1 cellular context compared by ENCODE assay signal in genomic region chr6:34597605-34598353, GRCh38.
TF ChIP-seq lines count a peak whose summit lies in the region.

No MANE protein-coding gene starts in this region.

TF ChIP-seq in HepG2, 621 proteins besides CTCF, POLR2A, EP300 and RAD21 (continued from another document and continues in another):
- TF ChIP-seq, protein P1, sequence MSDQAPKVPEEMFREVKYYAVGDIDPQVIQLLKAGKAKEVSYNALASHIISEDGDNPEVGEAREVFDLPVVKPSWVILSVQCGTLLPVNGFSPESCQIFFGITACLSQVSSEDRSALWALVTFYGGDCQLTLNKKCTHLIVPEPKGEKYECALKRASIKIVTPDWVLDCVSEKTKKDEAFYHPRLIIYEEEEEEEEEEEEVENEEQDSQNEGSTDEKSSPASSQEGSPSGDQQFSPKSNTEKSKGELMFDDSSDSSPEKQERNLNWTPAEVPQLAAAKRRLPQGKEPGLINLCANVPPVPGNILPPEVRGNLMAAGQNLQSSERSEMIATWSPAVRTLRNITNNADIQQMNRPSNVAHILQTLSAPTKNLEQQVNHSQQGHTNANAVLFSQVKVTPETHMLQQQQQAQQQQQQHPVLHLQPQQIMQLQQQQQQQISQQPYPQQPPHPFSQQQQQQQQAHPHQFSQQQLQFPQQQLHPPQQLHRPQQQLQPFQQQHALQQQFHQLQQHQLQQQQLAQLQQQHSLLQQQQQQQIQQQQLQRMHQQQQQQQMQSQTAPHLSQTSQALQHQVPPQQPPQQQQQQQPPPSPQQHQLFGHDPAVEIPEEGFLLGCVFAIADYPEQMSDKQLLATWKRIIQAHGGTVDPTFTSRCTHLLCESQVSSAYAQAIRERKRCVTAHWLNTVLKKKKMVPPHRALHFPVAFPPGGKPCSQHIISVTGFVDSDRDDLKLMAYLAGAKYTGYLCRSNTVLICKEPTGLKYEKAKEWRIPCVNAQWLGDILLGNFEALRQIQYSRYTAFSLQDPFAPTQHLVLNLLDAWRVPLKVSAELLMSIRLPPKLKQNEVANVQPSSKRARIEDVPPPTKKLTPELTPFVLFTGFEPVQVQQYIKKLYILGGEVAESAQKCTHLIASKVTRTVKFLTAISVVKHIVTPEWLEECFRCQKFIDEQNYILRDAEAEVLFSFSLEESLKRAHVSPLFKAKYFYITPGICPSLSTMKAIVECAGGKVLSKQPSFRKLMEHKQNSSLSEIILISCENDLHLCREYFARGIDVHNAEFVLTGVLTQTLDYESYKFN (CRISPR knock-in tag; conservative IDR thresholded peaks at IDR 0.05): peak; percentile 47; the same call in 1 of the 2 replicates
- TF ChIP-seq HHEX (CRISPR knock-in tag; IDR thresholded peaks at IDR 0.05): peak; percentile 51; the same call in 1 of the 2 replicates
- no peak for TF ChIP-seq CENPX (CRISPR knock-in tag; IDR thresholded peaks at IDR 0.05)
- TF ChIP-seq ZHX2 (IDR thresholded peaks at IDR 0.05; ENCODE audit: low read depth): no peak
- no peak for TF ChIP-seq ZHX2 (CRISPR knock-in tag; IDR thresholded peaks at IDR 0.05; ENCODE audit: borderline replicate concordance)
- peak; percentile 83 for TF ChIP-seq ONECUT2 (CRISPR knock-in tag; IDR thresholded peaks at IDR 0.05)
- TF ChIP-seq DNMT3B (CRISPR knock-in tag; conservative IDR thresholded peaks at IDR 0.05): no peak
- no peak for TF ChIP-seq ZNF549 (CRISPR knock-in tag; IDR thresholded peaks at IDR 0.05)
- TF ChIP-seq HDAC1 (CRISPR knock-in tag; IDR thresholded peaks at IDR 0.05): no peak
- TF ChIP-seq, protein P2, sequence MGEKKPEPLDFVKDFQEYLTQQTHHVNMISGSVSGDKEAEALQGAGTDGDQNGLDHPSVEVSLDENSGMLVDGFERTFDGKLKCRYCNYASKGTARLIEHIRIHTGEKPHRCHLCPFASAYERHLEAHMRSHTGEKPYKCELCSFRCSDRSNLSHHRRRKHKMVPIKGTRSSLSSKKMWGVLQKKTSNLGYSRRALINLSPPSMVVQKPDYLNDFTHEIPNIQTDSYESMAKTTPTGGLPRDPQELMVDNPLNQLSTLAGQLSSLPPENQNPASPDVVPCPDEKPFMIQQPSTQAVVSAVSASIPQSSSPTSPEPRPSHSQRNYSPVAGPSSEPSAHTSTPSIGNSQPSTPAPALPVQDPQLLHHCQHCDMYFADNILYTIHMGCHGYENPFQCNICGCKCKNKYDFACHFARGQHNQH (CRISPR knock-in tag; IDR thresholded peaks at IDR 0.05): no peak
- TF ChIP-seq MATR3 (CRISPR knock-in tag; IDR thresholded peaks at IDR 0.05): no peak
- no peak for TF ChIP-seq TERF1 (CRISPR knock-in tag; IDR thresholded peaks at IDR 0.05)
- no peak for TF ChIP-seq ZNF629 (CRISPR knock-in tag; conservative IDR thresholded peaks at IDR 0.05)
- TF ChIP-seq MXI1 (IDR thresholded peaks at IDR 0.05; ENCODE audit: borderline replicate concordance, low read depth, low read length): no peak
- no peak for TF ChIP-seq MED1 (CRISPR knock-in tag; IDR thresholded peaks at IDR 0.05)
- TF ChIP-seq KLF11 (CRISPR knock-in tag; IDR thresholded peaks at IDR 0.05): no peak
- TF ChIP-seq TRIM24 (CRISPR knock-in tag; IDR thresholded peaks at IDR 0.05): no peak
- TF ChIP-seq ZNF670 (CRISPR knock-in tag; IDR thresholded peaks at IDR 0.05; ENCODE audit: borderline replicate concordance): no peak
- no peak for TF ChIP-seq ZNF546 (CRISPR knock-in tag; conservative IDR thresholded peaks at IDR 0.05)
- no peak for TF ChIP-seq JUNB (CRISPR knock-in tag; IDR thresholded peaks at IDR 0.05; ENCODE audit: borderline replicate concordance)
- no peak for TF ChIP-seq KDM5B (CRISPR knock-in tag; IDR thresholded peaks at IDR 0.05; ENCODE audit: borderline replicate concordance)
- no peak for TF ChIP-seq KAT8 (CRISPR knock-in tag; IDR thresholded peaks at IDR 0.05)
- TF ChIP-seq ATF5 (CRISPR knock-in tag; IDR thresholded peaks at IDR 0.05; ENCODE audit: low read depth): no peak
- no peak for TF ChIP-seq ZBTB3 (CRISPR knock-in tag; IDR thresholded peaks at IDR 0.05; ENCODE audit: borderline replicate concordance, low read depth)
- TF ChIP-seq XBP1 (CRISPR knock-in tag; IDR thresholded peaks at IDR 0.05): no peak
- no peak for TF ChIP-seq ZSCAN9 (CRISPR knock-in tag; IDR thresholded peaks at IDR 0.05; ENCODE audit: borderline replicate concordance)
- TF ChIP-seq NCOA2 (CRISPR knock-in tag; IDR thresholded peaks at IDR 0.05): peak; percentile 34; the same call in 1 of the 2 replicates
- TF ChIP-seq, protein P3, sequence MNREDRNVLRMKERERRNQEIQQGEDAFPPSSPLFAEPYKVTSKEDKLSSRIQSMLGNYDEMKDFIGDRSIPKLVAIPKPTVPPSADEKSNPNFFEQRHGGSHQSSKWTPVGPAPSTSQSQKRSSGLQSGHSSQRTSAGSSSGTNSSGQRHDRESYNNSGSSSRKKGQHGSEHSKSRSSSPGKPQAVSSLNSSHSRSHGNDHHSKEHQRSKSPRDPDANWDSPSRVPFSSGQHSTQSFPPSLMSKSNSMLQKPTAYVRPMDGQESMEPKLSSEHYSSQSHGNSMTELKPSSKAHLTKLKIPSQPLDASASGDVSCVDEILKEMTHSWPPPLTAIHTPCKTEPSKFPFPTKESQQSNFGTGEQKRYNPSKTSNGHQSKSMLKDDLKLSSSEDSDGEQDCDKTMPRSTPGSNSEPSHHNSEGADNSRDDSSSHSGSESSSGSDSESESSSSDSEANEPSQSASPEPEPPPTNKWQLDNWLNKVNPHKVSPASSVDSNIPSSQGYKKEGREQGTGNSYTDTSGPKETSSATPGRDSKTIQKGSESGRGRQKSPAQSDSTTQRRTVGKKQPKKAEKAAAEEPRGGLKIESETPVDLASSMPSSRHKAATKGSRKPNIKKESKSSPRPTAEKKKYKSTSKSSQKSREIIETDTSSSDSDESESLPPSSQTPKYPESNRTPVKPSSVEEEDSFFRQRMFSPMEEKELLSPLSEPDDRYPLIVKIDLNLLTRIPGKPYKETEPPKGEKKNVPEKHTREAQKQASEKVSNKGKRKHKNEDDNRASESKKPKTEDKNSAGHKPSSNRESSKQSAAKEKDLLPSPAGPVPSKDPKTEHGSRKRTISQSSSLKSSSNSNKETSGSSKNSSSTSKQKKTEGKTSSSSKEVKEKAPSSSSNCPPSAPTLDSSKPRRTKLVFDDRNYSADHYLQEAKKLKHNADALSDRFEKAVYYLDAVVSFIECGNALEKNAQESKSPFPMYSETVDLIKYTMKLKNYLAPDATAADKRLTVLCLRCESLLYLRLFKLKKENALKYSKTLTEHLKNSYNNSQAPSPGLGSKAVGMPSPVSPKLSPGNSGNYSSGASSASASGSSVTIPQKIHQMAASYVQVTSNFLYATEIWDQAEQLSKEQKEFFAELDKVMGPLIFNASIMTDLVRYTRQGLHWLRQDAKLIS (CRISPR knock-in tag; IDR thresholded peaks at IDR 0.05): no peak
- TF ChIP-seq ASH2L (IDR thresholded peaks at IDR 0.05; ENCODE audit: insufficient read length, low read depth, low read length): no peak
- TF ChIP-seq ZNF335 (CRISPR knock-in tag; IDR thresholded peaks at IDR 0.05): no peak
- no peak for TF ChIP-seq TBL1XR1 (IDR thresholded peaks at IDR 0.05; ENCODE audit: borderline replicate concordance, low read length, partially characterized antibody)
- TF ChIP-seq HNF1A (IDR thresholded peaks at IDR 0.05; ENCODE audit: low read depth): no peak
- no peak for TF ChIP-seq HNF1A (CRISPR knock-in tag; IDR thresholded peaks at IDR 0.05; ENCODE audit: borderline replicate concordance)
